In genomic region chr14:49612251-49612650, GRCh38 we compare ENCODE assay signal across 32 cellular contexts.
"Had no signal": no experiment of that assay in that cellular context is flagged by ENCODE, and none has a peak within 500 bp of the region (broad histone marks: within the 10 kb centered on the region; RNA-seq: fewer than 3 reads in every experiment).

No MANE protein-coding gene starts in this region.

- H3K9me3 ChIP-seq: adrenal gland, Peyer's patch had no signal

- H3K4me1 ChIP-seq: adrenal gland, Peyer's patch had no signal

- DNase-seq: activated CD4-positive, alpha-beta T cell treated with anti-CD3 and anti-CD28 coated beads, Interleukin-2, amount 10 ng/mL, durations not matched to agents 24 days and 14 days; activated CD4-positive, alpha-beta T cell treated with anti-CD3 and anti-CD28 coated beads, Interleukin-2, amount 50 U/mL, for 4 hours; activated CD8-positive, alpha-beta T cell treated with anti-CD3 and anti-CD28 coated beads for 36 hours; activated gamma-delta T cell treated with Interleukin-2 at 50 U/mL for 16 hours; activated naive CD4-positive, alpha-beta T cell treated with anti-CD3 and anti-CD28 coated beads for 36 hours; activated T-cell treated with anti-CD3 and anti-CD28 coated beads, Interleukin-2, amount 50 U/mL, for 24 hours; adrenal gland; anterior cingulate cortex; caudate nucleus; NCI-H1092 treated with DMSO at 0.1 percent for 48 hours; NCI-H1417; NCI-H146; NCI-H187; NCI-H2029 treated with DMSO at 0.1 percent for 48 hours; NCI-H2107; NCI-H2171; NCI-H510A; NCI-H526; NCI-H748 treated with DMSO at 0.1 percent for 48 hours; NK-92 treated with Interleukin-12 subunit alpha and Interleukin-12 subunit beta, amount 100 ng/mL, for 24 hours; PC-3; Peyer's patch; RPMI8226; SIG-M5; SW 1271; T-helper 1 cell; T1000; WERI-Rb-1 had no signal

- H3K9ac ChIP-seq: KMS-11 had no signal

- H3K36me3 ChIP-seq: adrenal gland had no signal

- H3K27me3 ChIP-seq: adrenal gland, Peyer's patch had no signal

- H3K27me3 Mint-ChIP-seq: activated CD4-positive, alpha-beta T cell treated with anti-CD3 and anti-CD28 coated beads, Interleukin-2, amount 10 ng/mL, durations not matched to agents 24 days and 14 days; activated CD8-positive, alpha-beta T cell treated with anti-CD3 and anti-CD28 coated beads for 36 hours; activated T-cell treated with anti-CD3 and anti-CD28 coated beads, Interleukin-2, amount 50 U/mL, for 24 hours; brain had no signal

- H3K4me3 ChIP-seq: adrenal gland, Peyer's patch had no signal

- H3K4me2 ChIP-seq: KMS-11 had no signal

- H3K4me3 Mint-ChIP-seq: activated CD4-positive, alpha-beta T cell treated with anti-CD3 and anti-CD28 coated beads, Interleukin-2, amount 10 ng/mL, durations not matched to agents 24 days and 14 days; activated CD8-positive, alpha-beta T cell treated with anti-CD3 and anti-CD28 coated beads for 36 hours; activated naive CD4-positive, alpha-beta T cell treated with anti-CD3 and anti-CD28 coated beads for 36 hours; activated T-cell treated with anti-CD3 and anti-CD28 coated beads, Interleukin-2, amount 50 U/mL, for 24 hours; activated T-helper 1 cell treated with anti-CD3 and anti-CD28 coated beads, Interleukin-12 subunit alpha, Interleukin-12 subunit beta, Interleukin-2, Interleukin-4 antibody, amounts not matched to agents 30 ng/mL and 10 ng/mL and 1 ng/mL, durations not matched to agents 14 hours and 24 hours and 36 hours; brain had no signal

- H3K9me3 Mint-ChIP-seq: activated CD4-positive, alpha-beta T cell treated with anti-CD3 and anti-CD28 coated beads, Interleukin-2, amount 10 ng/mL, durations not matched to agents 24 days and 14 days; activated CD8-positive, alpha-beta T cell treated with anti-CD3 and anti-CD28 coated beads for 36 hours; activated naive CD4-positive, alpha-beta T cell treated with anti-CD3 and anti-CD28 coated beads for 36 hours; activated naive CD4-positive, alpha-beta T cell treated with anti-CD3 and anti-CD28 coated beads, Interleukin-2, amount 50 U/mL, for 72 hours; activated T-cell treated with anti-CD3 and anti-CD28 coated beads, Interleukin-2, amount 50 U/mL, for 24 hours; activated T-helper 1 cell treated with anti-CD3 and anti-CD28 coated beads, Interleukin-12 subunit alpha, Interleukin-12 subunit beta, Interleukin-2, Interleukin-4 antibody, amounts not matched to agents 30 ng/mL and 10 ng/mL and 1 ng/mL, durations not matched to agents 14 hours and 24 hours and 36 hours; brain had no signal

- ATAC-seq: activated CD8-positive, alpha-beta T cell treated with anti-CD3 and anti-CD28 coated beads for 36 hours; activated naive CD4-positive, alpha-beta T cell treated with anti-CD3 and anti-CD28 coated beads, Interleukin-2, amount 50 U/mL, for 72 hours; PC-3 had no signal

- H3K27ac ChIP-seq: adrenal gland, KMS-11, Peyer's patch, WERI-Rb-1 had no signal

- H3K27ac Mint-ChIP-seq: activated CD4-positive, alpha-beta T cell treated with anti-CD3 and anti-CD28 coated beads, Interleukin-2, amount 10 ng/mL, durations not matched to agents 24 days and 14 days; activated CD8-positive, alpha-beta T cell treated with anti-CD3 and anti-CD28 coated beads for 36 hours; activated naive CD4-positive, alpha-beta T cell treated with anti-CD3 and anti-CD28 coated beads for 36 hours; activated T-cell treated with anti-CD3 and anti-CD28 coated beads, Interleukin-2, amount 50 U/mL, for 24 hours; activated T-helper 1 cell treated with anti-CD3 and anti-CD28 coated beads, Interleukin-12 subunit alpha, Interleukin-12 subunit beta, Interleukin-2, Interleukin-4 antibody, amounts not matched to agents 30 ng/mL and 10 ng/mL and 1 ng/mL, durations not matched to agents 14 hours and 24 hours and 36 hours had no signal
